Comparison of ENCODE assay signal across 23 cellular contexts in genomic region chr3:49424816-49425215, GRCh38. TPM values are rescaled to one million over a fixed set of nuclear protein-coding genes. Genes with fewer than 3 reads are reported as not detected.
DNase-seq lines count a peak whose midpoint lies in the region; ATAC-seq and TF ChIP-seq lines count a peak whose summit lies in the region.
"Had no signal": no experiment of that assay in that cellular context is flagged by ENCODE, and none has a peak within 500 bp of the region (broad histone marks: within the 10 kb centered on the region; RNA-seq: fewer than 3 reads in every experiment).

No MANE protein-coding gene starts in this region.

- peaks cover 28% of the 10 kb centered on the region for H3K36me3 Mint-ChIP-seq in activated CD8-positive, alpha-beta T cell treated with anti-CD3 and anti-CD28 coated beads, Interleukin-2, amount 10 ng/mL, durations not matched to agents 7 days and 5 days (ENCODE audit: low read depth)
- H3K36me3 Mint-ChIP-seq in activated CD8-positive, alpha-beta T cell treated with anti-CD3 and anti-CD28 coated beads for 36 hours (ENCODE audit: low read depth): peaks cover 6% of the 10 kb centered on the region
- H3K36me3 Mint-ChIP-seq in T-helper 17 cell (ENCODE audit: low read depth) (peaks cover 2% of the 10 kb centered on the region), nephron (ENCODE audit: low read depth) (peaks cover 15% of the 10 kb centered on the region), type B pancreatic cell (no peaks in the 10 kb centered on the region)

- CTCF ChIA-PET in activated CD8-positive, alpha-beta T cell treated with anti-CD3 and anti-CD28 coated beads, Interleukin-2, amount 10 ng/mL, durations not matched to agents 7 days and 5 days (lab: Charles Lee): interaction anchor here (0.7 to 2.3 kb wide), 4 partner anchors 9 to 85 kb away, joined by 3 to 8 read pairs (median 4); partner anchors contain the start of gene USP4
- CTCF ChIA-PET in activated CD8-positive, alpha-beta T cell treated with anti-CD3 and anti-CD28 coated beads for 36 hours (lab: Charles Lee): interaction anchor here (1.3 to 1.4 kb wide), 2 partner anchors 9 to 24 kb away, joined by 4 to 6 read pairs; no protein-coding TSS in a partner anchor

- H3K9me3 Mint-ChIP-seq in activated CD8-positive, alpha-beta T cell treated with anti-CD3 and anti-CD28 coated beads, Interleukin-2, amount 10 ng/mL, durations not matched to agents 7 days and 5 days (ENCODE audit: insufficient read depth): no peaks in the 10 kb centered on the region
- H3K9me3 Mint-ChIP-seq in activated CD8-positive, alpha-beta T cell treated with anti-CD3 and anti-CD28 coated beads for 36 hours: no peaks in the 10 kb centered on the region
- H3K9me3 Mint-ChIP-seq in nephron: no peaks in the 10 kb centered on the region
- no peaks in the 10 kb centered on the region for H3K9me3 Mint-ChIP-seq in type B pancreatic cell
- H3K9me3 Mint-ChIP-seq: IgD-negative memory B cell had no signal

- H4K20me1 ChIP-seq in BLaER1 treated with 17β-estradiol and CSF1 and Interleukin-3, amounts not matched to agents 10 nM and 100 nM: no peaks in the 10 kb centered on the region; a peak in 1 of 22 replicates

- H3K9me3 ChIP-seq in BLaER1 treated with 17β-estradiol and CSF1 and Interleukin-3, amounts not matched to agents 10 nM and 100 nM (replicated peaks in 1 of 11): no peaks in the 10 kb centered on the region
- no peaks in the 10 kb centered on the region for H3K9me3 ChIP-seq in T-helper 17 cell (ENCODE audit: control insufficient read depth, low read length, poor library complexity, severe bottlenecking)

- H3K36me3 ChIP-seq in BLaER1 treated with 17β-estradiol and CSF1 and Interleukin-3, amounts not matched to agents 10 nM and 100 nM: peaks cover 0 to 41% (median 11%) of the 10 kb centered on the region in 11 experiments; a peak in 13 of 22 replicates

- H3K4me1 ChIP-seq in BLaER1 treated with 17β-estradiol and CSF1 and Interleukin-3, amounts not matched to agents 10 nM and 100 nM: peaks cover 63 to 76% (median 68%) of the 10 kb centered on the region in 10 experiments

- no peak overlapping the region for H3K4me3 Mint-ChIP-seq in activated CD8-positive, alpha-beta T cell treated with anti-CD3 and anti-CD28 coated beads, Interleukin-2, amount 10 ng/mL, durations not matched to agents 7 days and 5 days
- H3K4me3 Mint-ChIP-seq in activated CD8-positive, alpha-beta T cell treated with anti-CD3 and anti-CD28 coated beads for 36 hours: no peak overlapping the region
- H3K4me3 Mint-ChIP-seq in T-helper 17 cell (no peak overlapping the region), nephron (peak overlapping the region in 2 of 3 experiments; percentile 8 to 43), type B pancreatic cell (no peak overlapping the region)

- peak overlapping the region; percentile 67 for H3K27ac Mint-ChIP-seq in activated CD8-positive, alpha-beta T cell treated with anti-CD3 and anti-CD28 coated beads, Interleukin-2, amount 10 ng/mL, durations not matched to agents 7 days and 5 days
- H3K27ac Mint-ChIP-seq in activated CD8-positive, alpha-beta T cell treated with anti-CD3 and anti-CD28 coated beads for 36 hours: no peak overlapping the region
- peak overlapping the region; percentile 77 for H3K27ac Mint-ChIP-seq in T-helper 17 cell
- H3K27ac Mint-ChIP-seq in nephron: peak overlapping the region in 1 of 3 experiments; percentile 28
- no peak overlapping the region for H3K27ac Mint-ChIP-seq in type B pancreatic cell
- H3K27ac Mint-ChIP-seq: IgD-negative memory B cell had no signal

- H3K4me2 ChIP-seq in BLaER1 treated with 17β-estradiol and CSF1 and Interleukin-3, amounts not matched to agents 10 nM and 100 nM: peak overlapping the region; percentile 43 to 98 (median 79); a peak in 21 of 22 replicates

- no peak overlapping the region for H3K4me3 ChIP-seq in BLaER1 treated with 17β-estradiol and CSF1 and Interleukin-3, amounts not matched to agents 10 nM and 100 nM

- no peaks in the 10 kb centered on the region for H3K27me3 ChIP-seq in BLaER1 treated with 17β-estradiol and CSF1 and Interleukin-3, amounts not matched to agents 10 nM and 100 nM

- peaks cover 62% of the 10 kb centered on the region for H3K4me1 Mint-ChIP-seq in activated CD8-positive, alpha-beta T cell treated with anti-CD3 and anti-CD28 coated beads, Interleukin-2, amount 10 ng/mL, durations not matched to agents 7 days and 5 days (ENCODE audit: low read depth)
- peaks cover 39% of the 10 kb centered on the region for H3K4me1 Mint-ChIP-seq in activated CD8-positive, alpha-beta T cell treated with anti-CD3 and anti-CD28 coated beads for 36 hours (ENCODE audit: low read depth)
- peaks cover 17% of the 10 kb centered on the region for H3K4me1 Mint-ChIP-seq in T-helper 17 cell
- H3K4me1 Mint-ChIP-seq in nephron: peaks cover 19% of the 10 kb centered on the region
- H3K4me1 Mint-ChIP-seq in type B pancreatic cell (ENCODE audit: unreplicated experiment): peaks cover 17% of the 10 kb centered on the region

- intact Hi-C loops in activated CD8-positive, alpha-beta T cell treated with anti-CD3 and anti-CD28 coated beads for 36 hours (cut with micrococcal nuclease): no loop called here

- peak overlapping the region in 4 of 11 experiments; percentile 9 to 41 (median 34); a peak in 6 of 22 replicates for H3K9ac ChIP-seq in BLaER1 treated with 17β-estradiol and CSF1 and Interleukin-3, amounts not matched to agents 10 nM and 100 nM

- POLR2A ChIA-PET in activated CD8-positive, alpha-beta T cell treated with anti-CD3 and anti-CD28 coated beads, Interleukin-2, amount 10 ng/mL, durations not matched to agents 7 days and 5 days (lab: Charles Lee): interaction anchor here (8.3 kb wide), 1 partner anchor 11 kb away, joined by 107 read pairs; the partner anchor contains the start of genes RHOA and TCTA
- POLR2A ChIA-PET in activated CD8-positive, alpha-beta T cell treated with anti-CD3 and anti-CD28 coated beads for 36 hours (lab: Charles Lee): interaction anchor here (2.6 kb wide), 1 partner anchor 13 kb away, joined by 10 read pairs; the partner anchor contains the start of genes RHOA and TCTA

- TF ChIP-seq CTCF in activated CD8-positive, alpha-beta T cell treated with anti-CD3 and anti-CD28 coated beads for 36 hours (IDR thresholded peaks at IDR 0.05): no peak
- no peak for TF ChIP-seq CTCF in nephron (IDR thresholded peaks at IDR 0.05; ENCODE audit: unreplicated experiment in 3 of 3)
- TF ChIP-seq CTCF in type B pancreatic cell (conservative IDR thresholded peaks at IDR 0.05): no peak

- H3K27me3 Mint-ChIP-seq in activated CD8-positive, alpha-beta T cell treated with anti-CD3 and anti-CD28 coated beads, Interleukin-2, amount 10 ng/mL, durations not matched to agents 7 days and 5 days (ENCODE audit: low read depth): no peaks in the 10 kb centered on the region
- H3K27me3 Mint-ChIP-seq in activated CD8-positive, alpha-beta T cell treated with anti-CD3 and anti-CD28 coated beads for 36 hours: no peaks in the 10 kb centered on the region
- no peaks in the 10 kb centered on the region for H3K27me3 Mint-ChIP-seq in T-helper 17 cell
- H3K27me3 Mint-ChIP-seq in nephron (ENCODE audit: low read depth): no peaks in the 10 kb centered on the region
- no peaks in the 10 kb centered on the region for H3K27me3 Mint-ChIP-seq in type B pancreatic cell
- H3K27me3 Mint-ChIP-seq: IgD-negative memory B cell had no signal

- no peak for DNase-seq in activated CD8-positive, alpha-beta T cell treated with anti-CD3 and anti-CD28 coated beads, Interleukin-2, amount 10 ng/mL, durations not matched to agents 7 days and 5 days
- no peak for DNase-seq in activated CD8-positive, alpha-beta T cell treated with anti-CD3 and anti-CD28 coated beads for 36 hours
- DNase-seq in T-helper 17 cell (no peak), type B pancreatic cell (ENCODE audit: extremely low spot score, unreplicated experiment) (no peak), SHP77 treated with DMSO at 0.1 percent for 48 hours (lab: John Stamatoyannopoulos, UW) (no peak)
- DNase-seq: 8988T; EL; GF-D8; MV-4-11; NCI-H1105 treated with DMSO at 0.1 percent for 48 hours; NCI-H1694; NCI-H2081; NCI-H2171; NCI-H345; NCI-H524; NCI-H774; NK-92 treated with Interleukin-12 subunit alpha and Interleukin-12 subunit beta, amount 100 ng/mL, for 24 hours had no signal

- ATAC-seq in activated CD8-positive, alpha-beta T cell treated with anti-CD3 and anti-CD28 coated beads, Interleukin-2, amount 10 ng/mL, durations not matched to agents 7 days and 5 days: no peak
- ATAC-seq in activated CD8-positive, alpha-beta T cell treated with anti-CD3 and anti-CD28 coated beads for 36 hours: no peak
- ATAC-seq in T-helper 17 cell (no peak), GM19328 (IDR thresholded peaks at IDR 0.05; ENCODE audit: unreplicated experiment) (no peak)

- peak overlapping the region in 8 of 11 experiments; percentile 1 to 66 (median 49); a peak in 9 of 22 replicates for H3K27ac ChIP-seq in BLaER1 treated with 17β-estradiol and CSF1 and Interleukin-3, amounts not matched to agents 10 nM and 100 nM
- H3K27ac ChIP-seq: C4-2B had no signal

RNA-seq across cellular contexts. Expression of gene AMT, which starts 2.5 kb away (rescaled TPM):
- total RNA-seq in activated CD8-positive, alpha-beta T cell treated with anti-CD3 and anti-CD28 coated beads, Interleukin-2, amount 10 ng/mL, durations not matched to agents 7 days and 5 days: 1 to 10 TPM; 3.8 to 4.7 TPM
- 1 to 10 TPM; 2.5 to 4.4 TPM for total RNA-seq in activated CD8-positive, alpha-beta T cell treated with anti-CD3 and anti-CD28 coated beads for 36 hours
- total RNA-seq in T-helper 17 cell: 1 to 10 TPM; 5.9 to 8.3 TPM
- 12.5 and 21.6 TPM in 2 replicates for total RNA-seq in type B pancreatic cell (ENCODE audit: low replicate concordance)
- total RNA-seq: H4 had no signal

RNA-seq across cellular contexts. Expression of gene NICN1, which starts 4.3 kb away (rescaled TPM):
- total RNA-seq in activated CD8-positive, alpha-beta T cell treated with anti-CD3 and anti-CD28 coated beads, Interleukin-2, amount 10 ng/mL, durations not matched to agents 7 days and 5 days: 10 to 100 TPM; 23.2 to 25.7 TPM
- 10 to 100 TPM in 1 of 2 experiments, 1 to 10 TPM in 1; 8.6 to 11.1 TPM for total RNA-seq in activated CD8-positive, alpha-beta T cell treated with anti-CD3 and anti-CD28 coated beads for 36 hours
- total RNA-seq in T-helper 17 cell (10 to 100 TPM; 17.5 to 18.5 TPM), type B pancreatic cell (ENCODE audit: low replicate concordance) (16.2 and 27.1 TPM in 2 replicates)

RNA-seq across cellular contexts. Expression of gene TCTA, which starts 12.6 kb away (rescaled TPM):
- 10 to 100 TPM; 19.6 to 25.2 TPM for total RNA-seq in activated CD8-positive, alpha-beta T cell treated with anti-CD3 and anti-CD28 coated beads, Interleukin-2, amount 10 ng/mL, durations not matched to agents 7 days and 5 days
- total RNA-seq in activated CD8-positive, alpha-beta T cell treated with anti-CD3 and anti-CD28 coated beads for 36 hours: 10 to 100 TPM; 10.4 to 12.4 TPM
- total RNA-seq in T-helper 17 cell (10 to 100 TPM; 23.4 to 27.0 TPM), type B pancreatic cell (ENCODE audit: low replicate concordance) (25.0 and 31.4 TPM in 2 replicates)

RNA-seq across cellular contexts. Expression of gene RHOA, which starts 13.0 kb away (rescaled TPM):
- total RNA-seq in activated CD8-positive, alpha-beta T cell treated with anti-CD3 and anti-CD28 coated beads, Interleukin-2, amount 10 ng/mL, durations not matched to agents 7 days and 5 days: 100 to 1,000 TPM; 518 to 520 TPM
- 100 to 1,000 TPM; 432 to 437 TPM for total RNA-seq in activated CD8-positive, alpha-beta T cell treated with anti-CD3 and anti-CD28 coated beads for 36 hours
- total RNA-seq in T-helper 17 cell (100 to 1,000 TPM; 274 to 317 TPM), type B pancreatic cell (ENCODE audit: low replicate concordance) (300 and 325 TPM in 2 replicates)

RNA-seq across cellular contexts. Expression of gene DAG1, which starts 45.3 kb away (rescaled TPM):
- 10 to 100 TPM; 18.8 to 19.7 TPM for total RNA-seq in activated CD8-positive, alpha-beta T cell treated with anti-CD3 and anti-CD28 coated beads, Interleukin-2, amount 10 ng/mL, durations not matched to agents 7 days and 5 days
- total RNA-seq in activated CD8-positive, alpha-beta T cell treated with anti-CD3 and anti-CD28 coated beads for 36 hours: 10 to 100 TPM; 10.8 to 14.4 TPM
- total RNA-seq in T-helper 17 cell (10 to 100 TPM; 18.0 to 18.9 TPM), type B pancreatic cell (ENCODE audit: low replicate concordance) (84.3 and 126 TPM in 2 replicates)

Comparison
In these comparisons a context has a peak if more than half of its experiments do, and no peak if none do; other contexts are left out.
1. H3K27ac Mint-ChIP-seq: peak in activated CD8-positive, alpha-beta T cell treated with anti-CD3 and anti-CD28 coated beads, Interleukin-2, amount 10 ng/mL, durations not matched to agents 7 days and 5 days (single experiment) and T-helper 17 cell (single experiment); none in activated CD8-positive, alpha-beta T cell treated with anti-CD3 and anti-CD28 coated beads for 36 hours (single experiment) and type B pancreatic cell (single experiment).
2. H3K4me3 Mint-ChIP-seq: peak in nephron (2 of 3); none in activated CD8-positive, alpha-beta T cell treated with anti-CD3 and anti-CD28 coated beads, Interleukin-2, amount 10 ng/mL, durations not matched to agents 7 days and 5 days (single experiment), activated CD8-positive, alpha-beta T cell treated with anti-CD3 and anti-CD28 coated beads for 36 hours (single experiment), T-helper 17 cell (single experiment) and type B pancreatic cell (single experiment).